Comparison of ENCODE assay signal across 23 cellular contexts in genomic region chr1:53406551-53407235, GRCh38. TPM values are rescaled to one million over a fixed set of nuclear protein-coding genes. Genes with fewer than 3 reads are reported as not detected.
A peak's percentile ranks its signal among the peaks of the same experiment; 100 is the strongest.
DNase-seq lines count a peak whose midpoint lies in the region; ATAC-seq and TF ChIP-seq lines count a peak whose summit lies in the region.
"Had no signal": no experiment of that assay in that cellular context is flagged by ENCODE, and none has a peak within 500 bp of the region (broad histone marks: within the 10 kb centered on the region; RNA-seq: fewer than 3 reads in every experiment).

No MANE protein-coding gene starts in this region.

- H3K27ac ChIP-seq in sigmoid colon = no peak overlapping the region
- H3K27ac ChIP-seq: 22Rv1, C4-2B, GM23248 had no signal

- no peaks in the 10 kb centered on the region for H3K36me3 Mint-ChIP-seq in activated CD4-positive, alpha-beta T cell treated with anti-CD3 and anti-CD28 coated beads for 36 hours (ENCODE audit: low read depth)
- no peaks in the 10 kb centered on the region for H3K36me3 Mint-ChIP-seq in activated CD4-positive, alpha-beta T cell treated with anti-CD3 and anti-CD28 coated beads, Interleukin-2, amount 10 ng/mL, durations not matched to agents 7 days and 5 days (ENCODE audit: low read depth)
- no peaks in the 10 kb centered on the region for H3K36me3 Mint-ChIP-seq in T-helper 17 cell (ENCODE audit: low read depth)
- peaks cover 9% of the 10 kb centered on the region for H3K36me3 Mint-ChIP-seq in effector memory CD8-positive, alpha-beta T cell (ENCODE audit: insufficient read depth)

- ATAC-seq in activated CD4-positive, alpha-beta T cell treated with anti-CD3 and anti-CD28 coated beads for 36 hours = no peak
- ATAC-seq in T-helper 17 cell (no peak), HG03108 (IDR thresholded peaks at IDR 0.05; ENCODE audit: unreplicated experiment) (no peak), HG02623 (IDR thresholded peaks at IDR 0.05; ENCODE audit: unreplicated experiment) (no peak)
- ATAC-seq in effector memory CD8-positive, alpha-beta T cell (replicated peaks) = no peak
- ATAC-seq: K562 had no signal

- H3K4me1 ChIP-seq in sigmoid colon = no peaks in the 10 kb centered on the region

- DNase-seq in activated CD4-positive, alpha-beta T cell treated with anti-CD3 and anti-CD28 coated beads for 36 hours = no peak
- no peak for DNase-seq in activated CD4-positive, alpha-beta T cell treated with anti-CD3 and anti-CD28 coated beads, Interleukin-2, amount 10 ng/mL, durations not matched to agents 7 days and 5 days
- DNase-seq in T-helper 17 cell (no peak), sigmoid colon (peak; percentile 21), NCI-H187 (lab: John Stamatoyannopoulos, UW) (no peak)
- DNase-seq in effector memory CD8-positive, alpha-beta T cell = no peak
- DNase-seq: AML-193, Calu3, GM23248, HCEC 1CT, NCI-H1105, NCI-H1694, NCI-H2107, NCI-H510A treated with DMSO at 0.1 percent for 48 hours, NCI-H774, SHP77 had no signal

- POLR2A ChIA-PET in activated CD4-positive, alpha-beta T cell treated with anti-CD3 and anti-CD28 coated beads for 36 hours (lab: Charles Lee) = interaction anchor here (0.6 kb wide), 1 partner anchor 1001 kb away, joined by 4 read pairs; no protein-coding TSS in a partner anchor
- POLR2A ChIA-PET in activated CD4-positive, alpha-beta T cell treated with anti-CD3 and anti-CD28 coated beads, Interleukin-2, amount 10 ng/mL, durations not matched to agents 7 days and 5 days (lab: Charles Lee) = no interaction called here

- 60 to 80% methylated on average over 4 of the region's 4 CpGs for WGBS in sigmoid colon, 2 donors

- no peak overlapping the region for H3K4me3 ChIP-seq in sigmoid colon
- H3K4me3 ChIP-seq: GM23248, K562 had no signal

- intact Hi-C loops in activated CD4-positive, alpha-beta T cell treated with anti-CD3 and anti-CD28 coated beads for 36 hours (cut with DNase I, micrococcal nuclease) = no loop called here
- intact Hi-C loops in sigmoid colon (cut with DNase I) = no loop called here

- TF ChIP-seq EP300 in sigmoid colon (IDR thresholded peaks at IDR 0.05) = no peak

- H3K4me1 Mint-ChIP-seq in activated CD4-positive, alpha-beta T cell treated with anti-CD3 and anti-CD28 coated beads for 36 hours = peaks cover 11% of the 10 kb centered on the region
- H3K4me1 Mint-ChIP-seq in activated CD4-positive, alpha-beta T cell treated with anti-CD3 and anti-CD28 coated beads, Interleukin-2, amount 10 ng/mL, durations not matched to agents 7 days and 5 days = peaks cover 12% of the 10 kb centered on the region
- H3K4me1 Mint-ChIP-seq in T-helper 17 cell = peaks cover 17% of the 10 kb centered on the region
- peaks cover 35 to 36% of the 10 kb centered on the region in 2 donors for H3K4me1 Mint-ChIP-seq in effector memory CD8-positive, alpha-beta T cell (ENCODE audit: low read depth in 2 of 2)

- no peaks in the 10 kb centered on the region for H3K9me3 Mint-ChIP-seq in activated CD4-positive, alpha-beta T cell treated with anti-CD3 and anti-CD28 coated beads for 36 hours (ENCODE audit: low read depth)
- H3K9me3 Mint-ChIP-seq in activated CD4-positive, alpha-beta T cell treated with anti-CD3 and anti-CD28 coated beads, Interleukin-2, amount 10 ng/mL, durations not matched to agents 7 days and 5 days = no peaks in the 10 kb centered on the region
- no peaks in the 10 kb centered on the region for H3K9me3 Mint-ChIP-seq in effector memory CD8-positive, alpha-beta T cell

- no peak for TF ChIP-seq POLR2A in sigmoid colon (IDR thresholded peaks at IDR 0.05)

- no peak for TF ChIP-seq CTCF in sigmoid colon (IDR thresholded peaks at IDR 0.05)

- H3K9me3 ChIP-seq in T-helper 17 cell (ENCODE audit: control insufficient read depth, low read length, poor library complexity, severe bottlenecking) = no peaks in the 10 kb centered on the region
- H3K9me3 ChIP-seq in sigmoid colon = no peaks in the 10 kb centered on the region

- H3K27ac Mint-ChIP-seq in activated CD4-positive, alpha-beta T cell treated with anti-CD3 and anti-CD28 coated beads for 36 hours = peak overlapping the region; percentile 2
- no peak overlapping the region for H3K27ac Mint-ChIP-seq in activated CD4-positive, alpha-beta T cell treated with anti-CD3 and anti-CD28 coated beads, Interleukin-2, amount 10 ng/mL, durations not matched to agents 7 days and 5 days
- peak overlapping the region; percentile 43 for H3K27ac Mint-ChIP-seq in T-helper 17 cell
- H3K27ac Mint-ChIP-seq in effector memory CD8-positive, alpha-beta T cell = peak overlapping the region; percentile 93 to 98

- CTCF ChIA-PET in activated CD4-positive, alpha-beta T cell treated with anti-CD3 and anti-CD28 coated beads for 36 hours (lab: Charles Lee) = no interaction called here
- CTCF ChIA-PET in activated CD4-positive, alpha-beta T cell treated with anti-CD3 and anti-CD28 coated beads, Interleukin-2, amount 10 ng/mL, durations not matched to agents 7 days and 5 days (lab: Charles Lee) = interaction anchor here (1.6 to 2.4 kb wide), 2 partner anchors 13 to 17 kb away, joined by 5 to 6 read pairs; no protein-coding TSS in a partner anchor

- H3K4me3 Mint-ChIP-seq in activated CD4-positive, alpha-beta T cell treated with anti-CD3 and anti-CD28 coated beads for 36 hours = no peak overlapping the region
- no peak overlapping the region for H3K4me3 Mint-ChIP-seq in activated CD4-positive, alpha-beta T cell treated with anti-CD3 and anti-CD28 coated beads, Interleukin-2, amount 10 ng/mL, durations not matched to agents 7 days and 5 days
- H3K4me3 Mint-ChIP-seq in T-helper 17 cell = no peak overlapping the region
- no peak overlapping the region for H3K4me3 Mint-ChIP-seq in effector memory CD8-positive, alpha-beta T cell

- H3K27me3 Mint-ChIP-seq in activated CD4-positive, alpha-beta T cell treated with anti-CD3 and anti-CD28 coated beads for 36 hours = no peaks in the 10 kb centered on the region
- H3K27me3 Mint-ChIP-seq in activated CD4-positive, alpha-beta T cell treated with anti-CD3 and anti-CD28 coated beads, Interleukin-2, amount 10 ng/mL, durations not matched to agents 7 days and 5 days = peaks cover 3% of the 10 kb centered on the region
- peaks cover 5% of the 10 kb centered on the region for H3K27me3 Mint-ChIP-seq in T-helper 17 cell
- no peaks in the 10 kb centered on the region for H3K27me3 Mint-ChIP-seq in effector memory CD8-positive, alpha-beta T cell

- no peaks in the 10 kb centered on the region for H3K36me3 ChIP-seq in sigmoid colon

- H3K27me3 ChIP-seq in sigmoid colon = peaks cover 0 to 14% (median 5%) of the 10 kb centered on the region in 3 donors

RNA-seq across cellular contexts. Expression of gene DMRTB1, which starts 52.5 kb away (rescaled TPM):
- under 1 TPM; 0.23 to 0.25 TPM for total RNA-seq in activated CD4-positive, alpha-beta T cell treated with anti-CD3 and anti-CD28 coated beads for 36 hours
- under 1 TPM; 0.15 to 0.20 TPM for total RNA-seq in activated CD4-positive, alpha-beta T cell treated with anti-CD3 and anti-CD28 coated beads, Interleukin-2, amount 10 ng/mL, durations not matched to agents 7 days and 5 days
- total RNA-seq in T-helper 17 cell (not detected), sigmoid colon (not detected)
- not detected for polyA plus RNA-seq in sigmoid colon
- total RNA-seq: Calu3, GM23248, OCI-LY7, RPMI7951 had no signal
- polyA plus RNA-seq: GM23248 had no signal
